In genomic region chr15:60740787-60741354, GRCh38 we compare ENCODE assay signal across 1 cellular context.
TF ChIP-seq lines count a peak whose summit lies in the region.

No MANE protein-coding gene starts in this region.

TF ChIP-seq in HepG2, 621 proteins besides CTCF, POLR2A, EP300 and RAD21 (continued from another document and continues in another):
- TF ChIP-seq NCOA2 (CRISPR knock-in tag; IDR thresholded peaks at IDR 0.05) (peak; percentile 58), ISX (CRISPR knock-in tag; conservative IDR thresholded peaks at IDR 0.05) (no peak), ZBTB2 (CRISPR knock-in tag; IDR thresholded peaks at IDR 0.05; ENCODE audit: low read depth) (no peak), ZNF207 (IDR thresholded peaks at IDR 0.05; ENCODE audit: borderline replicate concordance) (no peak), KDM6A (CRISPR knock-in tag; IDR thresholded peaks at IDR 0.05; ENCODE audit: low read depth) (no peak), ZNF326 (CRISPR knock-in tag; IDR thresholded peaks at IDR 0.05; ENCODE audit: borderline replicate concordance) (no peak), ZNF280D (CRISPR knock-in tag; IDR thresholded peaks at IDR 0.05) (peak; percentile 56; the same call in 1 of the 2 replicates), ZBTB7B (CRISPR knock-in tag; IDR thresholded peaks at IDR 0.05) (0 out of 2 replicates have a peak, but pooled peaks have one; percentile 32), CBX5 (CRISPR knock-in tag; IDR thresholded peaks at IDR 0.05; ENCODE audit: borderline replicate concordance) (no peak), CHCHD3 (CRISPR knock-in tag; IDR thresholded peaks at IDR 0.05) (no peak), POLR2AphosphoS5 (IDR thresholded peaks at IDR 0.05; ENCODE audit: low read depth, low read length) (no peak), ZNF792 (CRISPR knock-in tag; IDR thresholded peaks at IDR 0.05) (no peak), MATR3 (CRISPR knock-in tag; IDR thresholded peaks at IDR 0.05) (no peak), TCF7 (IDR thresholded peaks at IDR 0.05; ENCODE audit: low read depth) (peak; percentile 45; the same call in 1 of the 2 replicates), TIGD3 (CRISPR knock-in tag; IDR thresholded peaks at IDR 0.05; ENCODE audit: borderline replicate concordance) (0 out of 2 replicates have a peak, but pooled peaks have one; percentile 29), DNMT3B (CRISPR knock-in tag; conservative IDR thresholded peaks at IDR 0.05) (no peak), ZNF136 (CRISPR knock-in tag; IDR thresholded peaks at IDR 0.05; ENCODE audit: low read depth) (no peak), PCBP1 (IDR thresholded peaks at IDR 0.05; ENCODE audit: borderline replicate concordance, low read depth, low read length) (no peak), IKZF1 (IDR thresholded peaks at IDR 0.05) (no peak), BRF2 (CRISPR knock-in tag; IDR thresholded peaks at IDR 0.05) (no peak), SP140L (CRISPR knock-in tag; IDR thresholded peaks at IDR 0.05; ENCODE audit: borderline replicate concordance) (no peak), ZNF329 (CRISPR knock-in tag; IDR thresholded peaks at IDR 0.05; ENCODE audit: low read depth) (no peak), PITX1 (CRISPR knock-in tag; IDR thresholded peaks at IDR 0.05) (peak; percentile 35), ZNF205 (CRISPR knock-in tag; IDR thresholded peaks at IDR 0.05) (no peak), ZNF33B (CRISPR knock-in tag; IDR thresholded peaks at IDR 0.05) (no peak), ZNF468 (CRISPR knock-in tag; IDR thresholded peaks at IDR 0.05) (no peak), ZNF7 (CRISPR knock-in tag; IDR thresholded peaks at IDR 0.05) (no peak), KLF15 (CRISPR knock-in tag; IDR thresholded peaks at IDR 0.05; ENCODE audit: borderline replicate concordance) (no peak), TAF1 (CRISPR knock-in tag; IDR thresholded peaks at IDR 0.05) (no peak), KMT2B (CRISPR knock-in tag; IDR thresholded peaks at IDR 0.05) (no peak), TRAFD1 (CRISPR knock-in tag; IDR thresholded peaks at IDR 0.05; ENCODE audit: borderline replicate concordance) (no peak), HNRNPUL1 (IDR thresholded peaks at IDR 0.05; ENCODE audit: low read depth, low read length) (no peak), ZNF496 (CRISPR knock-in tag; IDR thresholded peaks at IDR 0.05; ENCODE audit: insufficient replicate concordance) (no peak), LCORL (IDR thresholded peaks at IDR 0.05) (no peak), LCORL (CRISPR knock-in tag; IDR thresholded peaks at IDR 0.05) (peak; percentile 79), ATM (IDR thresholded peaks at IDR 0.05; ENCODE audit: borderline replicate concordance) (no peak), KAT2B (IDR thresholded peaks at IDR 0.05; ENCODE audit: borderline replicate concordance, low read depth, low read length) (no peak), ZNF598 (CRISPR knock-in tag; IDR thresholded peaks at IDR 0.05; ENCODE audit: borderline replicate concordance) (no peak), ZHX2 (IDR thresholded peaks at IDR 0.05; ENCODE audit: low read depth) (no peak), ZHX2 (CRISPR knock-in tag; IDR thresholded peaks at IDR 0.05; ENCODE audit: borderline replicate concordance) (no peak), CEBPG (CRISPR knock-in tag; IDR thresholded peaks at IDR 0.05) (peak; percentile 68), MTF2 (CRISPR knock-in tag; IDR thresholded peaks at IDR 0.05; ENCODE audit: borderline replicate concordance) (no peak), ZNF709 (CRISPR knock-in tag; IDR thresholded peaks at IDR 0.05) (no peak), GABPB1 (CRISPR knock-in tag; IDR thresholded peaks at IDR 0.05) (no peak), NR0B2 (CRISPR knock-in tag; IDR thresholded peaks at IDR 0.05) (no peak), DMTF1 (CRISPR knock-in tag; IDR thresholded peaks at IDR 0.05) (no peak), RNF219 (CRISPR knock-in tag; IDR thresholded peaks at IDR 0.05) (no peak), IRF2 (CRISPR knock-in tag; IDR thresholded peaks at IDR 0.05) (no peak), TBP (CRISPR knock-in tag; IDR thresholded peaks at IDR 0.05) (no peak), ARNT2 (CRISPR knock-in tag; IDR thresholded peaks at IDR 0.05; ENCODE audit: low read depth) (no peak), ZNF251 (CRISPR knock-in tag; IDR thresholded peaks at IDR 0.05) (no peak)
